ENCODE assay signal across 8 cellular contexts in the genomic region with DNA sequence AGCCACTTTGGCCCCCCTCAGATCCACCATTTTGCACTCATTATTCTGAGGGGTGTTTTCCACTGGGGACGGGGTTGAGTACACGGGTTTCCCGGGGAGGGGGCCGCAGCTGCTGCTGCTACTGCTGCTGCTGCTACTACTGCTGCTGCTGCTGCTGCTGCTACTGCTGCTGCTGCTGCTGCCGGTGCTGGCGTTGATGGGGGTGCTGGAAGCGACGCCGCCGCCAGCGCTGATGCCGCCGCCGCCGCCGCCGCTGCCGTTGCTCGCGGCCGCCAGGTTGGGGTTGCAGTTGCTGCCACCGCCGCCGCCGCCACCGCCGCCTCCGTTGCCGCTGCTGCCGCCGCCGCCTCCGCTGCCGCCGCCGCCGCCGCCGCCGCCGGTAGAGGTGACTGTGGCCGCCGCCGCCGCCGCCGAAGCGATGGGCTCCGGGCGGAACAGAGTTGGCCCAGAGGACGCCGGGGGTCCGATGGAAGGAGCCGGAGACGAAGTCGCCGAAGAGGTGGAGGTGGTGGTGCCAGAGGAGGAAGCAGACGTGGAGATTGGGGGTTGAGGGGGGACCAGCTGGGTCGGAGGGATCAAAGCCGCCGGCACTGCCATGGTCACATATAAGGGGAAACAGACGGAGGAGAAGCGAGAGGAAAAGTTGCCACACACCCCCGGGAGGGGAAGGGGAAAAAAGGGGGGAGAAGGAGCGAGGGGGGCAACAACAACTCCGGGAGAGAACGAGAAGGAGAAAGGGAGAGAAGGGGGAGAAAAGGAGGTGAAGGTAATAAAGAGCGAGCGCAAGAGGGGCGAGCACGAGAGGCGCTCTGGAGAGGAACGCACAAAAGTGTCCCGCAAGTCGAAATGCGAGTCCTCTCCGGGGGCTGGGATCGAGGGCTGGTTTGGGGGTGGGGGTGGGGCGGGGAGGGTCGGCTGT. TPM values are rescaled to one million over a fixed set of nuclear protein-coding genes. Genes with fewer than 3 reads are reported as not detected.
DNase-seq lines count a peak whose midpoint lies in the region; ATAC-seq, FAIRE-seq and TF ChIP-seq lines count a peak whose summit lies in the region.

No MANE protein-coding gene starts in this region.

- DNase-seq in CD14-positive monocyte (ENCODE audit: low spot score) = no peak
- peak; percentile 47 to 54 for DNase-seq in SJCRH30
- DNase-seq in lower lobe of right lung = peak; percentile 63
- DNase-seq in tibial artery = no peak
- no peak for DNase-seq in D721Med (ENCODE audit: insufficient read length, low spot score)

- H3K36me3 ChIP-seq in SJCRH30 (no peaks in the 10 kb centered on the region), lower lobe of right lung (no peaks in the 10 kb centered on the region), tibial artery (no peaks in the 10 kb centered on the region)

- no peak for FAIRE-seq in D721Med (lab: Jason Lieb, UNC)

- TF ChIP-seq CTCF in CD14-positive monocyte (IDR thresholded peaks at IDR 0.05) (no peak), lower lobe of right lung (IDR thresholded peaks at IDR 0.05) (no peak), tibial artery (IDR thresholded peaks at IDR 0.05) (no peak), D721Med (IDR thresholded peaks at IDR 0.05; ENCODE audit: insufficient read depth, missing control alignments) (no peak)

- peaks cover 0 to 2% (median 0%) of the 10 kb centered on the region in 7 donors for H3K9me3 Mint-ChIP-seq in CD14-positive monocyte
- H3K9me3 Mint-ChIP-seq in dendritic cell treated with granulocyte-macrophage colony-stimulating factor and Interleukin-4, amounts not matched to agents 40 ng/mL and 50 ng/mL, for 4 days = no peaks in the 10 kb centered on the region

- peaks cover 12 to 23% (median 23%) of the 10 kb centered on the region in 3 donors for H3K27me3 Mint-ChIP-seq in CD14-positive monocyte (ENCODE audit: low read depth in 3 of 3)
- H3K27me3 Mint-ChIP-seq in dendritic cell treated with granulocyte-macrophage colony-stimulating factor and Interleukin-4, amounts not matched to agents 40 ng/mL and 50 ng/mL, for 4 days = peaks cover 42% of the 10 kb centered on the region

- H3K4me3 Mint-ChIP-seq in CD14-positive monocyte = peak overlapping the region; percentile 100
- H3K4me3 Mint-ChIP-seq in dendritic cell treated with granulocyte-macrophage colony-stimulating factor and Interleukin-4, amounts not matched to agents 40 ng/mL and 50 ng/mL, for 4 days = peak overlapping the region; percentile 95

- peak overlapping the region; percentile 65 to 92 (median 85) for H3K27ac Mint-ChIP-seq in CD14-positive monocyte
- peak overlapping the region; percentile 58 for H3K27ac Mint-ChIP-seq in dendritic cell treated with granulocyte-macrophage colony-stimulating factor and Interleukin-4, amounts not matched to agents 40 ng/mL and 50 ng/mL, for 4 days

- H3K27me3 ChIP-seq in SJCRH30 (no peaks in the 10 kb centered on the region), lower lobe of right lung (ENCODE audit: low read depth) (peaks cover 15% of the 10 kb centered on the region), tibial artery (peaks cover 0 to 40% of the 10 kb centered on the region in 2 donors)

- H3K27ac ChIP-seq in SJCRH30 (peak overlapping the region; percentile 78; the same call in 1 of the 2 replicates), lower lobe of right lung (peak overlapping the region; percentile 85), tibial artery (no peak overlapping the region)

- peak; percentile 41 for ATAC-seq in GM21360 (IDR thresholded peaks at IDR 0.05; ENCODE audit: unreplicated experiment)
- peak; percentile 37 to 55 for ATAC-seq in lower lobe of right lung
- ATAC-seq in HG03108 (IDR thresholded peaks at IDR 0.05; ENCODE audit: unreplicated experiment) = no peak

- intact Hi-C loops in CD14-positive monocyte (cut with micrococcal nuclease) = loop anchor here in 1 of 2 donors (10.0 kb wide), 1 partner anchor 572 kb away; no protein-coding TSS in a partner anchor
- intact Hi-C loops in dendritic cell treated with granulocyte-macrophage colony-stimulating factor and Interleukin-4, amounts not matched to agents 40 ng/mL and 50 ng/mL, for 4 days (cut with micrococcal nuclease) = no loop called here
- intact Hi-C loops in lower lobe of right lung (cut with DNase I) = no loop called here
- intact Hi-C loops in tibial artery (cut with DNase I; ENCODE audit: low total_unique reads) = no loop called here

- peaks cover 43% of the 10 kb centered on the region for H3K4me1 Mint-ChIP-seq in CD14-positive monocyte
- H3K4me1 Mint-ChIP-seq in dendritic cell treated with granulocyte-macrophage colony-stimulating factor and Interleukin-4, amounts not matched to agents 40 ng/mL and 50 ng/mL, for 4 days (ENCODE audit: low read depth) = peaks cover 35% of the 10 kb centered on the region

- H3K4me3 ChIP-seq in SJCRH30 = peak overlapping the region; percentile 93
- H3K4me3 ChIP-seq in lower lobe of right lung = peak overlapping the region; percentile 78
- peak overlapping the region; percentile 40 to 52 for H3K4me3 ChIP-seq in tibial artery

- peaks cover 0 to 2% of the 10 kb centered on the region in 2 donors for H3K36me3 Mint-ChIP-seq in CD14-positive monocyte
- H3K36me3 Mint-ChIP-seq in dendritic cell treated with granulocyte-macrophage colony-stimulating factor and Interleukin-4, amounts not matched to agents 40 ng/mL and 50 ng/mL, for 4 days (ENCODE audit: low read depth) = peaks cover 33% of the 10 kb centered on the region

- H3K9me3 ChIP-seq in SJCRH30 (replicated peaks) = no peaks in the 10 kb centered on the region
- no peaks in the 10 kb centered on the region for H3K9me3 ChIP-seq in lower lobe of right lung
- H3K9me3 ChIP-seq in tibial artery = no peaks in the 10 kb centered on the region

- peaks cover 11% of the 10 kb centered on the region for H3K4me1 ChIP-seq in SJCRH30
- peaks cover 19% of the 10 kb centered on the region for H3K4me1 ChIP-seq in lower lobe of right lung
- H3K4me1 ChIP-seq in tibial artery = peaks cover 0 to 29% (median 27%) of the 10 kb centered on the region in 4 donors

RNA-seq across cellular contexts. Expression of a gene that starts 0.6 kb away (rescaled TPM):
- under 1 TPM; 0.03 to 0.26 TPM for polyA plus RNA-seq in CD14-positive monocyte
- total RNA-seq in SJCRH30 (2014; rRNA removed; shearing (Covaris generic)) = 12.2 and 12.3 TPM in 2 replicates
- total RNA-seq in lower lobe of right lung = 8.1 TPM

Comparison
In these comparisons a context has a peak if more than half of its experiments do, and no peak if none do; other contexts are left out.
1. DNase-seq: peak in SJCRH30 (2 of 2) and lower lobe of right lung (single experiment); none in CD14-positive monocyte (single experiment), tibial artery (0 of 2) and D721Med (single experiment).
2. H3K27ac ChIP-seq: peak in SJCRH30 (single experiment) and lower lobe of right lung (single experiment); none in tibial artery (0 of 2).
3. Peak in every context shown above with its lines, with median percentiles within 50 percentile points of each other: H3K4me3 ChIP-seq.